In genomic region chr6:83707829-83708545, GRCh38 we compare ENCODE assay signal across 9 cellular contexts. TPM values are rescaled to one million over a fixed set of nuclear protein-coding genes. Genes with fewer than 3 reads are reported as not detected.
DNase-seq lines count a peak whose midpoint lies in the region; ATAC-seq and TF ChIP-seq lines count a peak whose summit lies in the region.
"Had no signal": no experiment of that assay in that cellular context is flagged by ENCODE, and none has a peak within 500 bp of the region (broad histone marks: within the 10 kb centered on the region; RNA-seq: fewer than 3 reads in every experiment).

No MANE protein-coding gene starts in this region.

- no peak overlapping the region for H4K8ac ChIP-seq in neuronal stem cell (ENCODE audit: low read depth, low read length)

- H2AK5ac ChIP-seq in neuronal stem cell (ENCODE audit: low read depth, low read length): no peak overlapping the region

- no peak overlapping the region for H3K27ac ChIP-seq in neuronal stem cell (replicated peaks; ENCODE audit: low read length)

- ATAC-seq in GM18517 (IDR thresholded peaks at IDR 0.05; ENCODE audit: unreplicated experiment) (no peak), GM19452 (IDR thresholded peaks at IDR 0.05; ENCODE audit: unreplicated experiment) (no peak), HG03196 (IDR thresholded peaks at IDR 0.05; ENCODE audit: unreplicated experiment) (no peak)

- H4K91ac ChIP-seq in neuronal stem cell (ENCODE audit: low read depth, low read length, poor library complexity): no peak overlapping the region

- no peak overlapping the region for H2BK120ac ChIP-seq in neuronal stem cell (ENCODE audit: low read depth, low read length)

- no peaks in the 10 kb centered on the region for H3K9me3 ChIP-seq in BE2C
- H3K9me3 ChIP-seq in neuronal stem cell (replicated peaks in 1 of 2; ENCODE audit: control insufficient read depth in 2 of 2, insufficient read depth in 1 of 2, low read depth in 1 of 2, low read length in 2 of 2): no peaks in the 10 kb centered on the region

- H3K9ac ChIP-seq in neuronal stem cell (ENCODE audit: low read depth, low read length, poor library complexity): peak overlapping the region; percentile 81

- peak overlapping the region; percentile 15 for H3K18ac ChIP-seq in neuronal stem cell (ENCODE audit: low read length)

- H3K36me3 ChIP-seq in BE2C (no peaks in the 10 kb centered on the region), neuronal stem cell (replicated peaks in 1 of 2; ENCODE audit: control insufficient read depth in 2 of 2, insufficient read depth in 2 of 2, low read length in 2 of 2) (no peaks in the 10 kb centered on the region)

- H3K23ac ChIP-seq in neuronal stem cell (ENCODE audit: low read depth, low read length, poor library complexity): peak overlapping the region; percentile 91

- no CpG with 5 or more reads among the region's 53 CpGs for WGBS in neuronal stem cell (ENCODE audit: extremely low coverage in 2 of 2, insufficient read length in 2 of 2, insufficient replicate concordance in 1 of 2), 2 donors

- no peak overlapping the region for H3K4ac ChIP-seq in neuronal stem cell (ENCODE audit: low read length)

- in situ Hi-C loops in KBM-7 (cut with MboI; ENCODE audit: low pct_unique_long_range_greater_than_20kb, low sequenced_read_pairs): no loop called here

- H3K4me3 ChIP-seq in BE2C (ENCODE audit: low read depth, low read length): peak overlapping the region; percentile 87
- peak overlapping the region; percentile 48 for H3K4me3 ChIP-seq in epithelial cell of proximal tubule (ENCODE audit: low read depth, low read length)
- H3K4me3 ChIP-seq in neuronal stem cell (ENCODE audit: low read length in 2 of 2): peak overlapping the region; percentile 51 to 93

- H2BK15ac ChIP-seq in neuronal stem cell (ENCODE audit: low read length): no peak overlapping the region

- no peak overlapping the region for H2BK5ac ChIP-seq in neuronal stem cell (ENCODE audit: low read length)

- no peak overlapping the region for H2BK12ac ChIP-seq in neuronal stem cell (ENCODE audit: low read length)

- no peaks in the 10 kb centered on the region for H3K79me1 ChIP-seq in neuronal stem cell (ENCODE audit: low read depth, low read length)

- peak overlapping the region; percentile 85 for H3K4me2 ChIP-seq in neuronal stem cell (ENCODE audit: insufficient read depth, low read length, poor library complexity, severe bottlenecking)

- H3K4me1 ChIP-seq in BE2C (no peaks in the 10 kb centered on the region), neuronal stem cell (ENCODE audit: control insufficient read depth in 2 of 2, insufficient read depth in 1 of 2, low read depth in 1 of 2, low read length in 2 of 2) (peaks cover 0 to 6% of the 10 kb centered on the region in 2 donors)

- DNase-seq in BE2C (peak; percentile 71), KBM-7 (peak; percentile 15), epithelial cell of proximal tubule (ENCODE audit: low read depth) (no peak), neuronal stem cell (ENCODE audit: low spot score) (peak; percentile 14), RKO (ENCODE audit: low spot score) (no peak)
- DNase-seq: activated T-cell treated with anti-CD3 and anti-CD28 coated beads, Interleukin-2, amount 50 U/mL, for 4 hours had no signal

- peak overlapping the region; percentile 89 for H3K14ac ChIP-seq in neuronal stem cell (ENCODE audit: low read length)

- H3K27me3 ChIP-seq in BE2C (no peaks in the 10 kb centered on the region), neuronal stem cell (ENCODE audit: control insufficient read depth in 3 of 3, insufficient read depth in 3 of 3, low read depth in 1 of 3, low read length in 3 of 3) (peaks cover 0 to 61% (median 16%) of the 10 kb centered on the region in 3 experiments)

- H2AFZ ChIP-seq in neuronal stem cell (ENCODE audit: low read length): peak overlapping the region; percentile 99

- TF ChIP-seq CTCF in BE2C (IDR thresholded peaks at IDR 0.05; ENCODE audit: low read depth, low read length): peak; percentile 19
- no peak for TF ChIP-seq CTCF in epithelial cell of proximal tubule (conservative IDR thresholded peaks at IDR 0.05; ENCODE audit: low read depth, low read length)

RNA-seq across cellular contexts. Expression of gene SNAP91, which starts 0.9 kb away (rescaled TPM):
- polyA plus RNA-seq in BE2C (2012; ENCODE audit: insufficient read depth, insufficient read length, low read depth): 62.0 TPM
- total RNA-seq in epithelial cell of proximal tubule: not detected in 2 replicates
- 6.6 TPM for polyA plus RNA-seq in neuronal stem cell (2013, experiment 1 of 2)
- polyA plus RNA-seq in neuronal stem cell (2013, experiment 2 of 2): 7.5 TPM
- total RNA-seq: activated T-cell treated with anti-CD3 and anti-CD28 coated beads, Interleukin-2, amount 50 U/mL, for 4 hours had no signal

Comparison
In these comparisons a context has a peak if more than half of its experiments do, and no peak if none do; other contexts are left out.
1. DNase-seq: peak in BE2C (single experiment), KBM-7 (single experiment) and neuronal stem cell (single experiment); none in epithelial cell of proximal tubule (single experiment) and RKO (single experiment).
2. Peak in every context shown above with its lines, with median percentiles within 50 percentile points of each other: H3K4me3 ChIP-seq.